Comparison of ENCODE assay signal across 19 cellular contexts in the genomic region with DNA sequence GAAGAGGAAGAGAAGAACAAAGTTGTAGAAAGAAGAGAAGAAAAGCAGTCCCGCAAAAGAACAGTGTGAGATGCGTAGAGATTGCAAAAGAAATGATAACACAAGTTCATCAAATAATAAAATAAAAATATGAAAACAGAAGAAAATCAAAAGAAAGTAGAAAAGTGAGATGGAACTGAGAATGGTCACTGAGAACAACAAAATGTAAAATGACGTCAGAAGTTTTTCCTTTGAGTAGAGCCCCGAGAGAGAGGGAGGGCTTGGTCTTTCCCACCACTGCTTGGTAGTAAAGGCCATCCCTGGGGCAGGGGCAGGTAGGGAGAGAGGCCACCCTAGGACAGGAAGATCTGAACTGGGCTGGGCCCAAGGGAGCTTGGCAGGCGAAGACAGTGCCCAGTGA.
A peak's percentile ranks its signal among the peaks of the same experiment; 100 is the strongest.
DNase-seq lines count a peak whose midpoint lies in the region; ATAC-seq, FAIRE-seq and TF ChIP-seq lines count a peak whose summit lies in the region.
"Had no signal": no experiment of that assay in that cellular context is flagged by ENCODE, and none has a peak within 500 bp of the region (broad histone marks: within the 10 kb centered on the region; RNA-seq: fewer than 3 reads in every experiment).

No MANE protein-coding gene starts in this region.

- no peak for TF ChIP-seq POLR2A in K562 (conservative IDR thresholded peaks at IDR 0.05)

- no peaks in the 10 kb centered on the region for H3K79me2 ChIP-seq in K562 (ENCODE audit: control insufficient read depth, insufficient read depth, low read length)

- no peak overlapping the region for H3K9ac ChIP-seq in K562 (ENCODE audit: insufficient read depth in 1 of 2, low read depth in 2 of 2, low read length in 2 of 2)
- H3K9ac ChIP-seq in neuronal stem cell (ENCODE audit: low read depth, low read length, poor library complexity) = no peak overlapping the region

- H3K14ac ChIP-seq in neuronal stem cell (ENCODE audit: low read length) = no peak overlapping the region

- H3K9me3 ChIP-seq in K562 (replicated peaks; ENCODE audit: control insufficient read depth, insufficient read depth, low read depth, low read length) = no peaks in the 10 kb centered on the region
- H3K9me3 ChIP-seq in neuronal stem cell (replicated peaks in 1 of 2; ENCODE audit: control insufficient read depth in 2 of 2, insufficient read depth in 1 of 2, low read depth in 1 of 2, low read length in 2 of 2) = peaks cover 0 to 6% of the 10 kb centered on the region in 2 donors
- H3K9me3 ChIP-seq: BE2C had no signal

- H3K4ac ChIP-seq in neuronal stem cell (ENCODE audit: low read length) = no peak overlapping the region

- no peak for FAIRE-seq in K562 (lab: Jason Lieb, UNC)
- FAIRE-seq: A204.1, D721Med, G401.6, GM12892 had no signal

- H2BK12ac ChIP-seq in neuronal stem cell (ENCODE audit: low read length) = no peak overlapping the region

- TF ChIP-seq RAD21 in K562 (CRISPR knock-in tag; conservative IDR thresholded peaks at IDR 0.05 in 1 of 2, IDR thresholded peaks at IDR 0.05 in 1 of 2) = no peak

- no peak overlapping the region for H4K91ac ChIP-seq in neuronal stem cell (ENCODE audit: low read depth, low read length, poor library complexity)

- intact Hi-C loops in K562 (cut with micrococcal nuclease) = no loop called here
- intact Hi-C loops in dorsolateral prefrontal cortex (cut with DNase I) = loop anchor here in 1 of 2 donors (10.0 kb wide), 1 partner anchor 363 kb away; no protein-coding TSS in a partner anchor

- H3K18ac ChIP-seq in neuronal stem cell (ENCODE audit: low read length) = peak overlapping the region; percentile 74

- H3K23ac ChIP-seq in neuronal stem cell (ENCODE audit: low read depth, low read length, poor library complexity) = no peak overlapping the region

- H3K27ac ChIP-seq in K562 (ENCODE audit: extremely low read depth, low read depth, low read length) (no peak overlapping the region), dorsolateral prefrontal cortex (peak overlapping the region in 42 of 59 donors; percentile 18 to 93 (median 77)), neuronal stem cell (replicated peaks; ENCODE audit: low read length) (no peak overlapping the region)
- H3K27ac ChIP-seq: C4-2B had no signal

- no peak overlapping the region for H4K8ac ChIP-seq in neuronal stem cell (ENCODE audit: low read depth, low read length)

- H2BK15ac ChIP-seq in neuronal stem cell (ENCODE audit: low read length) = no peak overlapping the region

- CTCF ChIA-PET in K562 (lab: Yijun Ruan, JAX; ENCODE audit: low intra/inter-chr PET ratio) = no interaction called here

- no peaks in the 10 kb centered on the region for H3K79me1 ChIP-seq in neuronal stem cell (ENCODE audit: low read depth, low read length)

- no TSS peak for BruUV-seq in K562 (replicated peaks; lab: Mats Ljungman, UMichigan)

- H3K4me3 ChIP-seq in K562 = no peak overlapping the region
- no peak overlapping the region for H3K4me3 ChIP-seq in dorsolateral prefrontal cortex
- H3K4me3 ChIP-seq in neuronal stem cell (ENCODE audit: low read length in 2 of 2) = no peak overlapping the region
- H3K4me3 ChIP-seq: GM23338 had no signal

- TF ChIP-seq CTCF in K562 (IDR thresholded peaks at IDR 0.05 in 2 of 3, conservative IDR thresholded peaks at IDR 0.05 in 1 of 3; ENCODE audit: insufficient read depth in 2 of 3, low read depth in 1 of 3, low read length in 3 of 3) (no peak), dorsolateral prefrontal cortex (IDR thresholded peaks at IDR 0.05 in 54 of 56, conservative IDR thresholded peaks at IDR 0.05 in 2 of 56; ENCODE audit: low read depth in 1 of 56, partially characterized antibody in 56 of 56) (no peak)

- H3K4me1 ChIP-seq in K562 (replicated peaks in 1 of 2; ENCODE audit: control insufficient read depth in 2 of 2, insufficient read depth in 2 of 2, low read length in 2 of 2) (no peaks in the 10 kb centered on the region), neuronal stem cell (ENCODE audit: control insufficient read depth in 2 of 2, insufficient read depth in 1 of 2, low read depth in 1 of 2, low read length in 2 of 2) (peaks cover 13 to 40% of the 10 kb centered on the region in 2 donors)
- H3K4me1 ChIP-seq: BE2C had no signal

- in situ Hi-C loops in K562 (cut with MboI) = no loop called here

- ATAC-seq in K562 = no peak
- no peak for ATAC-seq in HG03108 (IDR thresholded peaks at IDR 0.05; ENCODE audit: unreplicated experiment)
- no peak for ATAC-seq in HG02798 (IDR thresholded peaks at IDR 0.05; ENCODE audit: poor library complexity, unreplicated experiment)
- no peak for ATAC-seq in HG03342 (IDR thresholded peaks at IDR 0.05; ENCODE audit: unreplicated experiment)
- ATAC-seq: GM23338 had no signal

- H3K27me3 ChIP-seq in K562 (ENCODE audit: control insufficient read depth in 2 of 2, insufficient read depth in 2 of 2, low read length in 2 of 2) = peaks cover 42 to 50% of the 10 kb centered on the region in 2 experiments
- H3K27me3 ChIP-seq in dorsolateral prefrontal cortex = no peaks in the 10 kb centered on the region
- H3K27me3 ChIP-seq in neuronal stem cell (ENCODE audit: control insufficient read depth in 3 of 3, insufficient read depth in 3 of 3, low read depth in 1 of 3, low read length in 3 of 3) = no peaks in the 10 kb centered on the region
- H3K27me3 ChIP-seq: BE2C had no signal

- no peak for DNase-seq in K562 (ENCODE audit: extremely low read depth in 1 of 4, low spot score in 3 of 4)
- no peak for DNase-seq in dorsolateral prefrontal cortex
- no peak for DNase-seq in neuronal stem cell (ENCODE audit: low spot score)
- no peak for DNase-seq in foreskin melanocyte
- DNase-seq: BE2C; CD4-positive, alpha-beta memory T cell; DMS153; DMS79 treated with DMSO at 0.1 percent for 48 hours; EL; H9 had no signal

- H2AK5ac ChIP-seq in neuronal stem cell (ENCODE audit: low read depth, low read length) = no peak overlapping the region

- POLR2A ChIA-PET in K562 (lab: Yijun Ruan, JAX) = interaction anchor here (0.9 kb wide), 1 partner anchor 11 kb away, joined by 3 read pairs; no protein-coding TSS in a partner anchor

- WGBS in K562 (ENCODE audit: insufficient coverage, low coverage, missing lambda C conversion rate) = 1% methylated on average over 5 of the region's 5 CpGs
- no CpG with 5 or more reads among the region's 5 CpGs for WGBS in neuronal stem cell (ENCODE audit: extremely low coverage in 2 of 2, insufficient read length in 2 of 2, insufficient replicate concordance in 1 of 2), 2 donors

- H3K4me2 ChIP-seq in K562 (ENCODE audit: insufficient read depth, low read length) (no peak overlapping the region), neuronal stem cell (ENCODE audit: insufficient read depth, low read length, poor library complexity, severe bottlenecking) (no peak overlapping the region)
- H3K4me2 ChIP-seq: GM23338 had no signal

- H3K9me1 ChIP-seq in K562 (ENCODE audit: control insufficient read depth, insufficient read depth, low read length) = no peaks in the 10 kb centered on the region

- no peak overlapping the region for H2BK120ac ChIP-seq in neuronal stem cell (ENCODE audit: low read depth, low read length)

- no peak overlapping the region for H2BK5ac ChIP-seq in neuronal stem cell (ENCODE audit: low read length)

- H3K36me3 ChIP-seq in K562 (ENCODE audit: control insufficient read depth, insufficient read depth, low read length) = no peaks in the 10 kb centered on the region
- no peaks in the 10 kb centered on the region for H3K36me3 ChIP-seq in neuronal stem cell (replicated peaks in 1 of 2; ENCODE audit: control insufficient read depth in 2 of 2, insufficient read depth in 2 of 2, low read length in 2 of 2)
- H3K36me3 ChIP-seq: BE2C had no signal

- TF ChIP-seq EP300 in K562 (IDR thresholded peaks at IDR 0.05; ENCODE audit: low read length) = no peak

- peaks cover 4% of the 10 kb centered on the region; the same call in 1 of the 2 replicates for H4K20me1 ChIP-seq in K562 (replicated peaks; ENCODE audit: control insufficient read depth, insufficient read depth, low read length)

- H2AFZ ChIP-seq in K562 (ENCODE audit: low read depth, low read length) (no peak overlapping the region), neuronal stem cell (ENCODE audit: low read length) (no peak overlapping the region)
- H2AFZ ChIP-seq: GM23338 had no signal

TF ChIP-seq in K562, 482 proteins besides CTCF, POLR2A, EP300 and RAD21:
- no peak for TF ChIP-seq SMAD1 (IDR thresholded peaks at IDR 0.05; ENCODE audit: low read depth, low read length, partially characterized antibody)
- TF ChIP-seq, protein P1, sequence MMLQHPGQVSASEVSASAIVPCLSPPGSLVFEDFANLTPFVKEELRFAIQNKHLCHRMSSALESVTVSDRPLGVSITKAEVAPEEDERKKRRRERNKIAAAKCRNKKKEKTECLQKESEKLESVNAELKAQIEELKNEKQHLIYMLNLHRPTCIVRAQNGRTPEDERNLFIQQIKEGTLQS (IDR thresholded peaks at IDR 0.05) = peak; percentile 8; the same call in 1 of the 2 replicates
- TF ChIP-seq, protein P1 (CRISPR knock-in tag; conservative IDR thresholded peaks at IDR 0.05) = no peak
- TF ChIP-seq, protein P2, sequence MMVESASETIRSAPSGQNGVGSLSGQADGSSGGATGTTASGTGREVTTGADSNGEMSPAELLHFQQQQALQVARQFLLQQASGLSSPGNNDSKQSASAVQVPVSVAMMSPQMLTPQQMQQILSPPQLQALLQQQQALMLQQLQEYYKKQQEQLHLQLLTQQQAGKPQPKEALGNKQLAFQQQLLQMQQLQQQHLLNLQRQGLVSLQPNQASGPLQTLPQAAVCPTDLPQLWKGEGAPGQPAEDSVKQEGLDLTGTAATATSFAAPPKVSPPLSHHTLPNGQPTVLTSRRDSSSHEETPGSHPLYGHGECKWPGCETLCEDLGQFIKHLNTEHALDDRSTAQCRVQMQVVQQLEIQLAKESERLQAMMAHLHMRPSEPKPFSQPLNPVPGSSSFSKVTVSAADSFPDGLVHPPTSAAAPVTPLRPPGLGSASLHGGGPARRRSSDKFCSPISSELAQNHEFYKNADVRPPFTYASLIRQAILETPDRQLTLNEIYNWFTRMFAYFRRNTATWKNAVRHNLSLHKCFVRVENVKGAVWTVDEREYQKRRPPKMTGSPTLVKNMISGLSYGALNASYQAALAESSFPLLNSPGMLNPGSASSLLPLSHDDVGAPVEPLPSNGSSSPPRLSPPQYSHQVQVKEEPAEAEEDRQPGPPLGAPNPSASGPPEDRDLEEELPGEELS (CRISPR knock-in tag; IDR thresholded peaks at IDR 0.05; ENCODE audit: borderline replicate concordance) = no peak

Comparison
In these comparisons a context has a peak if more than half of its experiments do, and no peak if none do; other contexts are left out.
1. H3K27ac ChIP-seq: peak in dorsolateral prefrontal cortex (42 of 59); none in K562 (single experiment) and neuronal stem cell (single experiment).